Comparison of ENCODE assay signal across 8 cellular contexts in the genomic region with DNA sequence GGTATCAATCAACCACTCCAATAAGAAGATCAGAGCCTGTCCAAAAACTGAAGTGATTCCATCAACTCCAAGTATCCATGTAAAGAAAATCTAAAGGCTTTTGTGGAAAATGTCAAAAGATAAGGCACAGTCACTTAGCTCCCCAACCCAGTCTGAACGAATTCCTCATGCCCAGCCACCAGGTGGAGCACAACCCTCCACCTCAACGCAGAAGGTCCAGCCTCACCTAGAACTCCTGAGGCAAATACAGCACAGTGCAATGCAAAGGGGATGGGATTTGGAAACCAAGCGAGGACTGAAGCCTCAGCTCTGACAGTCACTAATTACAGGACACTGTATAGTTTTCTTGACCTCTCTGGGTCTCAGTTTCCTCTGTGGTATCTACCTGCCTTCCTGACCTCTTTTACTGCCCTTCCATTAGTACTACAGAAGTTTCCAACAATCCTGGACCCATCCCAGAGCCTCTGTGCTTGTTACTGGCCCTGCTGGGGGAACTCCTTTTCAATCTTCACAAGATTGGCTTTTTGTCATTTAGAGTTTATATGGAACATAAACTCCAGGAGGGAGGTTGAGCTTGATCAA. TPM values are rescaled to one million over a fixed set of nuclear protein-coding genes. Genes with fewer than 3 reads are reported as not detected.
DNase-seq lines count a peak whose midpoint lies in the region; ATAC-seq lines count a peak whose summit lies in the region.

No MANE protein-coding gene starts in this region.

- peak; percentile 44 for ATAC-seq in left colon
- ATAC-seq in stimulated activated naive B cell treated with anti-CD40 and anti-IgM and Interleukin-4, amounts not matched to agents 10 μg/mL and 1 μg/mL and 100 μg/mL, for 72 hours (replicated peaks): no peak

- no peaks in the 10 kb centered on the region for H3K9me3 Mint-ChIP-seq in activated naive CD4-positive, alpha-beta T cell treated with anti-CD3 and anti-CD28 coated beads, Interleukin-2, amount 50 U/mL, for 24 hours
- no peaks in the 10 kb centered on the region for H3K9me3 Mint-ChIP-seq in stimulated activated naive B cell treated with anti-CD40 and anti-IgM and Interleukin-4, amounts not matched to agents 10 μg/mL and 1 μg/mL and 100 μg/mL, for 72 hours

- peak overlapping the region in 2 of 10 experiments; percentile 91 to 99; a peak in 1 of 20 replicates for H3K4me3 ChIP-seq in BLaER1 treated with 17β-estradiol and CSF1 and Interleukin-3, amounts not matched to agents 10 nM and 100 nM
- no peak overlapping the region for H3K4me3 ChIP-seq in H7 (ENCODE audit: insufficient read depth, low read depth, low read length)

- no peaks in the 10 kb centered on the region for H3K27me3 Mint-ChIP-seq in activated naive CD4-positive, alpha-beta T cell treated with anti-CD3 and anti-CD28 coated beads, Interleukin-2, amount 50 U/mL, for 24 hours
- no peaks in the 10 kb centered on the region for H3K27me3 Mint-ChIP-seq in stimulated activated naive B cell treated with anti-CD40 and anti-IgM and Interleukin-4, amounts not matched to agents 10 μg/mL and 1 μg/mL and 100 μg/mL, for 72 hours

- H3K4me2 ChIP-seq in BLaER1 treated with 17β-estradiol and CSF1 and Interleukin-3, amounts not matched to agents 10 nM and 100 nM: peak overlapping the region; percentile 84 to 99 (median 92); a peak in 21 of 22 replicates

- intact Hi-C loops in left colon (cut with DNase I, micrococcal nuclease): no loop called here

- H3K9ac ChIP-seq in BLaER1 treated with 17β-estradiol and CSF1 and Interleukin-3, amounts not matched to agents 10 nM and 100 nM: peak overlapping the region in 7 of 11 experiments; percentile 5 to 97 (median 23); a peak in 8 of 22 replicates

- H3K27me3 ChIP-seq in BLaER1 treated with 17β-estradiol and CSF1 and Interleukin-3, amounts not matched to agents 10 nM and 100 nM: no peaks in the 10 kb centered on the region
- H3K27me3 ChIP-seq in H7 (ENCODE audit: control insufficient read depth, insufficient read depth, low read length): no peaks in the 10 kb centered on the region

- H3K36me3 Mint-ChIP-seq in activated naive CD4-positive, alpha-beta T cell treated with anti-CD3 and anti-CD28 coated beads, Interleukin-2, amount 50 U/mL, for 24 hours: peaks cover 5% of the 10 kb centered on the region
- peaks cover 14 to 25% of the 10 kb centered on the region in 2 donors for H3K36me3 Mint-ChIP-seq in stimulated activated naive B cell treated with anti-CD40 and anti-IgM and Interleukin-4, amounts not matched to agents 10 μg/mL and 1 μg/mL and 100 μg/mL, for 72 hours

- peaks cover 42% of the 10 kb centered on the region for H3K4me1 Mint-ChIP-seq in activated naive CD4-positive, alpha-beta T cell treated with anti-CD3 and anti-CD28 coated beads, Interleukin-2, amount 50 U/mL, for 24 hours
- H3K4me1 Mint-ChIP-seq in stimulated activated naive B cell treated with anti-CD40 and anti-IgM and Interleukin-4, amounts not matched to agents 10 μg/mL and 1 μg/mL and 100 μg/mL, for 72 hours: peaks cover 19 to 33% of the 10 kb centered on the region in 2 donors

- H3K4me1 ChIP-seq in BLaER1 treated with 17β-estradiol and CSF1 and Interleukin-3, amounts not matched to agents 10 nM and 100 nM: peaks cover 32 to 46% (median 41%) of the 10 kb centered on the region in 10 experiments

- H3K36me3 ChIP-seq in BLaER1 treated with 17β-estradiol and CSF1 and Interleukin-3, amounts not matched to agents 10 nM and 100 nM: peaks cover 42 to 57% (median 53%) of the 10 kb centered on the region in 11 experiments
- peaks cover 9% of the 10 kb centered on the region for H3K36me3 ChIP-seq in H7 (replicated peaks; ENCODE audit: control insufficient read depth, insufficient read depth, low read length)

- H3K27ac Mint-ChIP-seq in activated naive CD4-positive, alpha-beta T cell treated with anti-CD3 and anti-CD28 coated beads, Interleukin-2, amount 50 U/mL, for 24 hours: peak overlapping the region; percentile 33
- peak overlapping the region; percentile 65 for H3K27ac Mint-ChIP-seq in stimulated activated naive B cell treated with anti-CD40 and anti-IgM and Interleukin-4, amounts not matched to agents 10 μg/mL and 1 μg/mL and 100 μg/mL, for 72 hours

- no peak overlapping the region for H3K27ac ChIP-seq in BLaER1 treated with 17β-estradiol and CSF1 and Interleukin-3, amounts not matched to agents 10 nM and 100 nM

- DNase-seq in H7: peak; percentile 83
- peak; percentile 20 for DNase-seq in RPMI7951 (ENCODE audit: low read depth)
- DNase-seq in left colon: peak in 1 of 2 donors; percentile 58
- no peak for DNase-seq in stimulated activated naive B cell treated with anti-CD40 and anti-IgM and Interleukin-4, amounts not matched to agents 10 μg/mL and 1 μg/mL and 100 μg/mL, for 72 hours
- no peak for DNase-seq in C1 segment of cervical spinal cord (lab: John Stamatoyannopoulos, UW)
- no peak for DNase-seq in NCI-H1092 treated with DMSO at 0.1 percent for 48 hours (lab: John Stamatoyannopoulos, UW)

- H3K4me3 Mint-ChIP-seq in activated naive CD4-positive, alpha-beta T cell treated with anti-CD3 and anti-CD28 coated beads, Interleukin-2, amount 50 U/mL, for 24 hours: peak overlapping the region; percentile 95
- H3K4me3 Mint-ChIP-seq in stimulated activated naive B cell treated with anti-CD40 and anti-IgM and Interleukin-4, amounts not matched to agents 10 μg/mL and 1 μg/mL and 100 μg/mL, for 72 hours: peak overlapping the region in 1 of 2 donors; percentile 90

- peaks cover 6 to 66% (median 53%) of the 10 kb centered on the region in 11 experiments; a peak in 19 of 22 replicates for H4K20me1 ChIP-seq in BLaER1 treated with 17β-estradiol and CSF1 and Interleukin-3, amounts not matched to agents 10 nM and 100 nM

- no peaks in the 10 kb centered on the region for H3K9me3 ChIP-seq in BLaER1 treated with 17β-estradiol and CSF1 and Interleukin-3, amounts not matched to agents 10 nM and 100 nM (replicated peaks in 1 of 11)

RNA-seq across cellular contexts. Expression of gene NCBP3, which starts 2.0 kb away (rescaled TPM):
- 17.5 and 28.0 TPM in 2 replicates for total RNA-seq in H7 (2014; rRNA removed; shearing (Covaris generic))
- total RNA-seq in RPMI7951 (2014; rRNA removed; shearing (Covaris generic)): 7.9 and 9.7 TPM in 2 replicates
- 10 to 100 TPM; 35.9 to 42.5 TPM for total RNA-seq in left colon

RNA-seq across cellular contexts. Expression of gene ITGAE, which starts 43.0 kb away (rescaled TPM):
- total RNA-seq in H7 (2014; rRNA removed; shearing (Covaris generic)): 28.8 and 34.7 TPM in 2 replicates
- 56.0 and 66.8 TPM in 2 replicates for total RNA-seq in RPMI7951 (2014; rRNA removed; shearing (Covaris generic))
- total RNA-seq in left colon: 10 to 100 TPM; 15.6 to 16.2 TPM

RNA-seq across cellular contexts. Expression of gene CAMKK1, which starts 48.8 kb away (rescaled TPM):
- 6.0 and 6.7 TPM in 2 replicates for total RNA-seq in H7 (2014; rRNA removed; shearing (Covaris generic))
- total RNA-seq in RPMI7951 (2014; rRNA removed; shearing (Covaris generic)): 1.2 and 2.3 TPM in 2 replicates
- total RNA-seq in left colon: 1 to 10 TPM; 5.0 to 6.3 TPM

Comparison
In these comparisons a context has a peak if more than half of its experiments do, and no peak if none do; other contexts are left out.
1. DNase-seq: peak in H7 (single experiment) and RPMI7951 (single experiment); none in stimulated activated naive B cell treated with anti-CD40 and anti-IgM and Interleukin-4, amounts not matched to agents 10 μg/mL and 1 μg/mL and 100 μg/mL, for 72 hours (single experiment), C1 segment of cervical spinal cord (0 of 14) and NCI-H1092 treated with DMSO at 0.1 percent for 48 hours (single experiment).